20 cellular contexts compared by ENCODE assay signal in genomic region chr5:132837868-132838267, GRCh38. TPM values are rescaled to one million over a fixed set of nuclear protein-coding genes. Genes with fewer than 3 reads are reported as not detected.
A peak's percentile ranks its signal among the peaks of the same experiment; 100 is the strongest.
DNase-seq lines count a peak whose midpoint lies in the region; ATAC-seq and TF ChIP-seq lines count a peak whose summit lies in the region.
"Had no signal": no experiment of that assay in that cellular context is flagged by ENCODE, and none has a peak within 500 bp of the region (broad histone marks: within the 10 kb centered on the region; RNA-seq: fewer than 3 reads in every experiment).

No MANE protein-coding gene starts in this region.

- intact Hi-C loops in dendritic cell treated with granulocyte-macrophage colony-stimulating factor and Interleukin-4, amounts not matched to agents 40 ng/mL and 50 ng/mL, for 4 days (cut with micrococcal nuclease): no loop called here

- peak overlapping the region; percentile 55 for H3K27ac Mint-ChIP-seq in dendritic cell treated with granulocyte-macrophage colony-stimulating factor and Interleukin-4, amounts not matched to agents 40 ng/mL and 50 ng/mL, for 4 days
- H3K27ac Mint-ChIP-seq: activated CD4-positive, alpha-beta T cell treated with anti-CD3 and anti-CD28 coated beads for 36 hours; nephron; stimulated activated memory B cell treated with anti-CD40 and anti-IgM and Interleukin-4, amounts not matched to agents 10 μg/mL and 1 μg/mL and 100 μg/mL, for 72 hours had no signal

- H3K36me3 ChIP-seq in BLaER1 treated with 17β-estradiol and CSF1 and Interleukin-3, amounts not matched to agents 10 nM and 100 nM: no peaks in the 10 kb centered on the region
- H3K36me3 ChIP-seq in mucosa of rectum (ENCODE audit: control insufficient read depth in 2 of 2, insufficient read depth in 2 of 2, low read length in 2 of 2): no peaks in the 10 kb centered on the region
- H3K36me3 ChIP-seq: MG63 had no signal

- H3K4me1 ChIP-seq in BLaER1 treated with 17β-estradiol and CSF1 and Interleukin-3, amounts not matched to agents 10 nM and 100 nM: peaks cover 25 to 79% (median 65%) of the 10 kb centered on the region in 10 experiments
- peaks cover 46 to 57% of the 10 kb centered on the region in 2 donors for H3K4me1 ChIP-seq in mucosa of rectum (ENCODE audit: control insufficient read depth in 2 of 2, insufficient read depth in 2 of 2, low read length in 2 of 2)
- H3K4me1 ChIP-seq: psoas muscle had no signal

- H3K9me3 ChIP-seq in BLaER1 treated with 17β-estradiol and CSF1 and Interleukin-3, amounts not matched to agents 10 nM and 100 nM (replicated peaks in 1 of 11): 0 out of 22 replicates have a peak, but pooled peaks cover 0 to 5% (median 0%) of the 10 kb centered on the region in 11 experiments
- H3K9me3 ChIP-seq in mucosa of rectum (ENCODE audit: control insufficient read depth in 2 of 2, low read length in 2 of 2): no peaks in the 10 kb centered on the region
- H3K9me3 ChIP-seq: MG63, psoas muscle had no signal

- DNase-seq in LNCaP clone FGC (ENCODE audit: low read depth): peak; percentile 59
- DNase-seq in COR-L47 (lab: John Stamatoyannopoulos, UW): no peak
- no peak for DNase-seq in SK-N-DZ (ENCODE audit: low spot score)
- no peak for DNase-seq in NCI-H446 treated with DMSO at 0.1 percent for 48 hours (lab: John Stamatoyannopoulos, UW)
- DNase-seq: activated CD4-positive, alpha-beta T cell treated with anti-CD3 and anti-CD28 coated beads for 36 hours; CD8-positive, alpha-beta memory T cell; left ventricle myocardium superior; MG63; NCI-H2081; NCI-H510A treated with DMSO at 0.1 percent for 48 hours; psoas muscle; stimulated activated CD4-positive, alpha-beta T cell treated with anti-CD3 and anti-CD28 coated beads, Interleukin-12 subunit alpha, Interleukin-12 subunit beta, amount 100 ng/mL, for 4 hours; T1000 had no signal

- H3K27me3 ChIP-seq in BLaER1 treated with 17β-estradiol and CSF1 and Interleukin-3, amounts not matched to agents 10 nM and 100 nM: no peaks in the 10 kb centered on the region
- H3K27me3 ChIP-seq in mucosa of rectum (ENCODE audit: control insufficient read depth in 2 of 2, insufficient read depth in 2 of 2, low read length in 2 of 2): no peaks in the 10 kb centered on the region
- H3K27me3 ChIP-seq: MG63 had no signal

- peak overlapping the region in 8 of 11 experiments; percentile 5 to 71 (median 56); a peak in 13 of 22 replicates for H3K9ac ChIP-seq in BLaER1 treated with 17β-estradiol and CSF1 and Interleukin-3, amounts not matched to agents 10 nM and 100 nM
- peak overlapping the region; percentile 61 for H3K9ac ChIP-seq in mucosa of rectum (ENCODE audit: low read depth in 1 of 2, low read length in 2 of 2)

- no peaks in the 10 kb centered on the region for H4K20me1 ChIP-seq in BLaER1 treated with 17β-estradiol and CSF1 and Interleukin-3, amounts not matched to agents 10 nM and 100 nM

- TF ChIP-seq CTCF in LNCaP clone FGC (IDR thresholded peaks at IDR 0.05; ENCODE audit: control insufficient read depth, extremely low read depth, insufficient read depth): no peak

- H3K4me2 ChIP-seq in BLaER1 treated with 17β-estradiol and CSF1 and Interleukin-3, amounts not matched to agents 10 nM and 100 nM: peak overlapping the region; percentile 49 to 90 (median 77)

- H3K4me1 Mint-ChIP-seq in dendritic cell treated with granulocyte-macrophage colony-stimulating factor and Interleukin-4, amounts not matched to agents 40 ng/mL and 50 ng/mL, for 4 days (ENCODE audit: low read depth): peaks cover 29% of the 10 kb centered on the region
- H3K4me1 Mint-ChIP-seq: activated CD4-positive, alpha-beta T cell treated with anti-CD3 and anti-CD28 coated beads for 36 hours; CD8-positive, alpha-beta memory T cell; nephron; stimulated activated memory B cell treated with anti-CD40 and anti-IgM and Interleukin-4, amounts not matched to agents 10 μg/mL and 1 μg/mL and 100 μg/mL, for 72 hours had no signal

- no peaks in the 10 kb centered on the region for H3K36me3 Mint-ChIP-seq in dendritic cell treated with granulocyte-macrophage colony-stimulating factor and Interleukin-4, amounts not matched to agents 40 ng/mL and 50 ng/mL, for 4 days (ENCODE audit: low read depth)
- H3K36me3 Mint-ChIP-seq: CD8-positive, alpha-beta memory T cell; stimulated activated memory B cell treated with anti-CD40 and anti-IgM and Interleukin-4, amounts not matched to agents 10 μg/mL and 1 μg/mL and 100 μg/mL, for 72 hours had no signal

- H3K27me3 Mint-ChIP-seq in dendritic cell treated with granulocyte-macrophage colony-stimulating factor and Interleukin-4, amounts not matched to agents 40 ng/mL and 50 ng/mL, for 4 days: peaks cover 2% of the 10 kb centered on the region
- H3K27me3 Mint-ChIP-seq: activated CD4-positive, alpha-beta T cell treated with anti-CD3 and anti-CD28 coated beads for 36 hours; CD8-positive, alpha-beta memory T cell; stimulated activated memory B cell treated with anti-CD40 and anti-IgM and Interleukin-4, amounts not matched to agents 10 μg/mL and 1 μg/mL and 100 μg/mL, for 72 hours had no signal

- peak overlapping the region; percentile 65 to 89 (median 79); a peak in 20 of 22 replicates for H3K27ac ChIP-seq in BLaER1 treated with 17β-estradiol and CSF1 and Interleukin-3, amounts not matched to agents 10 nM and 100 nM
- peak overlapping the region; percentile 91 to 93 for H3K27ac ChIP-seq in mucosa of rectum (ENCODE audit: low read depth in 2 of 2, low read length in 2 of 2)
- H3K27ac ChIP-seq: psoas muscle had no signal

- H3K4me3 Mint-ChIP-seq in dendritic cell treated with granulocyte-macrophage colony-stimulating factor and Interleukin-4, amounts not matched to agents 40 ng/mL and 50 ng/mL, for 4 days: no peak overlapping the region
- H3K4me3 Mint-ChIP-seq: activated CD4-positive, alpha-beta T cell treated with anti-CD3 and anti-CD28 coated beads for 36 hours; CD8-positive, alpha-beta memory T cell; nephron; stimulated activated memory B cell treated with anti-CD40 and anti-IgM and Interleukin-4, amounts not matched to agents 10 μg/mL and 1 μg/mL and 100 μg/mL, for 72 hours had no signal

- H3K9me3 Mint-ChIP-seq in dendritic cell treated with granulocyte-macrophage colony-stimulating factor and Interleukin-4, amounts not matched to agents 40 ng/mL and 50 ng/mL, for 4 days: no peaks in the 10 kb centered on the region
- H3K9me3 Mint-ChIP-seq: CD8-positive, alpha-beta memory T cell; nephron; stimulated activated memory B cell treated with anti-CD40 and anti-IgM and Interleukin-4, amounts not matched to agents 10 μg/mL and 1 μg/mL and 100 μg/mL, for 72 hours had no signal

- H3K4me3 ChIP-seq in BLaER1 treated with 17β-estradiol and CSF1 and Interleukin-3, amounts not matched to agents 10 nM and 100 nM: no peak overlapping the region
- H3K4me3 ChIP-seq in LNCaP clone FGC (ENCODE audit: low read depth, low read length): no peak overlapping the region
- H3K4me3 ChIP-seq in mucosa of rectum (ENCODE audit: low read length in 2 of 2): peak overlapping the region in 1 of 2 donors; percentile 39
- H3K4me3 ChIP-seq: MG63, psoas muscle had no signal

- no peak for ATAC-seq in GM18511 (IDR thresholded peaks at IDR 0.05; ENCODE audit: unreplicated experiment)
- ATAC-seq: activated CD4-positive, alpha-beta T cell treated with anti-CD3 and anti-CD28 coated beads for 36 hours; HCT116; left ventricle myocardium superior; psoas muscle; stimulated activated memory B cell treated with anti-CD40 and anti-IgM and Interleukin-4, amounts not matched to agents 10 μg/mL and 1 μg/mL and 100 μg/mL, for 72 hours had no signal

RNA-seq across cellular contexts. Expression of gene SHROOM1, which starts 7.4 kb away (rescaled TPM):
- 2.8 and 3.6 TPM in 2 replicates for polyA plus RNA-seq in SK-N-DZ (2014; cell fraction: cytosol; rRNA removed)
- 3.9 and 13.1 TPM in 2 replicates for polyA plus RNA-seq in SK-N-DZ (2014; cell fraction: nucleus; rRNA removed)
- polyA plus RNA-seq: CD8-positive, alpha-beta memory T cell had no signal

RNA-seq across cellular contexts. Expression of gene SOWAHA, which starts 24.8 kb away (rescaled TPM):
- 0.68 and 1.9 TPM in 2 replicates for polyA plus RNA-seq in SK-N-DZ (2014; cell fraction: cytosol; rRNA removed)
- polyA plus RNA-seq in SK-N-DZ (2014; cell fraction: nucleus; rRNA removed): 0.58 TPM in 1 of 2 replicates, not detected in the other
- polyA plus RNA-seq: CD8-positive, alpha-beta memory T cell had no signal

RNA-seq across cellular contexts. Expression of gene GDF9, which starts 28.4 kb away (rescaled TPM):
- 1.2 and 2.4 TPM in 2 replicates for polyA plus RNA-seq in SK-N-DZ (2014; cell fraction: cytosol; rRNA removed)
- 3.5 and 3.7 TPM in 2 replicates for polyA plus RNA-seq in SK-N-DZ (2014; cell fraction: nucleus; rRNA removed)
- polyA plus RNA-seq: CD8-positive, alpha-beta memory T cell had no signal

RNA-seq across cellular contexts. Expression of gene UQCRQ, which starts 28.6 kb away (rescaled TPM):
- 304 and 322 TPM in 2 replicates for polyA plus RNA-seq in SK-N-DZ (2014; cell fraction: cytosol; rRNA removed)
- 263 and 295 TPM in 2 replicates for polyA plus RNA-seq in SK-N-DZ (2014; cell fraction: nucleus; rRNA removed)

RNA-seq across cellular contexts. Expression of gene LEAP2, which starts 35.6 kb away (rescaled TPM):
- polyA plus RNA-seq in SK-N-DZ (2014; cell fraction: cytosol; rRNA removed): 2.1 and 2.8 TPM in 2 replicates
- 10.0 and 11.1 TPM in 2 replicates for polyA plus RNA-seq in SK-N-DZ (2014; cell fraction: nucleus; rRNA removed)
